Comparison of ENCODE assay signal across 14 cellular contexts in genomic region chr3:43455233-43455632, GRCh38.
DNase-seq lines count a peak whose midpoint lies in the region; ATAC-seq, FAIRE-seq and TF ChIP-seq lines count a peak whose summit lies in the region.
"Had no signal": no experiment of that assay in that cellular context is flagged by ENCODE, and none has a peak within 500 bp of the region (broad histone marks: within the 10 kb centered on the region; RNA-seq: fewer than 3 reads in every experiment).

No MANE protein-coding gene starts in this region.

- no peak overlapping the region for H3K9ac ChIP-seq in fibroblast of lung (ENCODE audit: insufficient read depth, low read length)

- intact Hi-C loops in spleen (cut with DNase I; ENCODE audit: low total_unique reads): no loop called here
- intact Hi-C loops in prostate gland (cut with DNase I): no loop called here

- TF ChIP-seq CTCF in fibroblast of lung (conservative IDR thresholded peaks at IDR 0.05 in 1 of 2, IDR thresholded peaks at IDR 0.05 in 1 of 2; ENCODE audit: low read depth in 1 of 2, low read length in 2 of 2): no peak
- no peak for TF ChIP-seq CTCF in omental fat pad (IDR thresholded peaks at IDR 0.05)
- TF ChIP-seq CTCF in spleen (IDR thresholded peaks at IDR 0.05 in 8 of 11, conservative IDR thresholded peaks at IDR 0.05 in 3 of 11): no peak
- TF ChIP-seq CTCF in prostate gland (IDR thresholded peaks at IDR 0.05): no peak

- DNase-seq in EL: peak; percentile 66
- peak; percentile 89 for DNase-seq in RCC 7860 (ENCODE audit: low spot score)
- peak; percentile 6 to 80 for DNase-seq in fibroblast of lung (ENCODE audit: low read depth in 2 of 2)
- no peak for DNase-seq in omental fat pad (ENCODE audit: low spot score)
- no peak for DNase-seq in spleen
- DNase-seq in prostate gland (ENCODE audit: low spot score): no peak
- DNase-seq in NCI-H2107 (lab: John Stamatoyannopoulos, UW): no peak
- DNase-seq: activated CD4-positive, alpha-beta memory T cell treated with anti-CD3 and anti-CD28 coated beads for 36 hours; activated naive CD8-positive, alpha-beta T cell treated with anti-CD3 and anti-CD28 coated beads, Interleukin-2, amount 10 ng/mL, durations not matched to agents 7 days and 5 days; DND-41; esophagus squamous epithelium; NCI-H510A treated with DMSO at 0.1 percent for 48 hours had no signal

- no peak for TF ChIP-seq POLR2A in spleen (IDR thresholded peaks at IDR 0.05)
- TF ChIP-seq POLR2A in prostate gland (IDR thresholded peaks at IDR 0.05): no peak

- H3K4me3 ChIP-seq in fibroblast of lung (replicated peaks in 1 of 4; ENCODE audit: control extremely low read depth in 1 of 4, insufficient read depth in 1 of 4, low read depth in 3 of 4, low read length in 4 of 4): no peak overlapping the region
- no peak overlapping the region for H3K4me3 ChIP-seq in spleen
- no peak overlapping the region for H3K4me3 ChIP-seq in prostate gland
- H3K4me3 ChIP-seq: esophagus squamous epithelium, suprapubic skin had no signal

- no peak overlapping the region for H2AFZ ChIP-seq in fibroblast of lung (ENCODE audit: low read length)

- H3K9me3 ChIP-seq in fibroblast of lung (ENCODE audit: control insufficient read depth, insufficient read depth, low read depth, low read length) (no peaks in the 10 kb centered on the region), spleen (no peaks in the 10 kb centered on the region), prostate gland (no peaks in the 10 kb centered on the region)
- H3K9me3 ChIP-seq: esophagus squamous epithelium, suprapubic skin had no signal

- H3K4me2 ChIP-seq in fibroblast of lung (ENCODE audit: extremely low read depth, insufficient read depth, low read length): no peak overlapping the region

- no peaks in the 10 kb centered on the region for H4K20me1 ChIP-seq in fibroblast of lung (ENCODE audit: control insufficient read depth, extremely low read depth, insufficient read depth, low read length)

- ATAC-seq in omental fat pad (ENCODE audit: low FRiP score) (peak; percentile 93), HG03457 (IDR thresholded peaks at IDR 0.05; ENCODE audit: unreplicated experiment) (no peak)

- H3K27ac ChIP-seq in fibroblast of lung (ENCODE audit: insufficient read depth, low read length): no peak overlapping the region
- no peak overlapping the region for H3K27ac ChIP-seq in spleen
- H3K27ac ChIP-seq in prostate gland: no peak overlapping the region
- H3K27ac ChIP-seq: esophagus squamous epithelium, suprapubic skin had no signal

- 63 to 85% (median 76%) methylated on average over 1 of the region's 1 CpG for WGBS in spleen, 5 donors
- WGBS in prostate gland: 88% methylated on average over 1 of the region's 1 CpG

- H3K36me3 ChIP-seq in fibroblast of lung (ENCODE audit: control insufficient read depth, insufficient read depth, low read length) (no peaks in the 10 kb centered on the region), spleen (no peaks in the 10 kb centered on the region), prostate gland (no peaks in the 10 kb centered on the region)
- H3K36me3 ChIP-seq: esophagus squamous epithelium, suprapubic skin had no signal

- no peaks in the 10 kb centered on the region for H3K27me3 ChIP-seq in fibroblast of lung (ENCODE audit: control insufficient read depth, insufficient read depth, low read length)
- no peaks in the 10 kb centered on the region for H3K27me3 ChIP-seq in spleen (replicated peaks in 1 of 7)
- no peaks in the 10 kb centered on the region for H3K27me3 ChIP-seq in prostate gland (replicated peaks; ENCODE audit: insufficient read depth)
- H3K27me3 ChIP-seq: esophagus squamous epithelium, suprapubic skin had no signal

- peak; percentile 87 for FAIRE-seq in RCC 7860 (lab: Jason Lieb, UNC)

- H3K4me1 ChIP-seq in fibroblast of lung (ENCODE audit: control insufficient read depth, extremely low read depth, insufficient read depth, low read length) (peaks cover 2% of the 10 kb centered on the region), spleen (peaks cover 0 to 5% (median 0%) of the 10 kb centered on the region in 6 donors), prostate gland (replicated peaks) (no peaks in the 10 kb centered on the region)
- H3K4me1 ChIP-seq: esophagus squamous epithelium, suprapubic skin had no signal

- no peaks in the 10 kb centered on the region for H3K79me2 ChIP-seq in fibroblast of lung (ENCODE audit: control insufficient read depth, insufficient read depth, low read length)

Comparison
In these comparisons a context has a peak if more than half of its experiments do, and no peak if none do; other contexts are left out.
1. DNase-seq: peak in EL (single experiment), RCC 7860 (single experiment) and fibroblast of lung (2 of 2); none in omental fat pad (single experiment), spleen (single experiment), prostate gland (single experiment) and NCI-H2107 (single experiment).